11 cellular contexts compared by ENCODE assay signal in genomic region chr20:14830466-14830865, GRCh38.
DNase-seq lines count a peak whose midpoint lies in the region; ATAC-seq lines count a peak whose summit lies in the region.
"Had no signal": no experiment of that assay in that cellular context is flagged by ENCODE, and none has a peak within 500 bp of the region (broad histone marks: within the 10 kb centered on the region; RNA-seq: fewer than 3 reads in every experiment).

No MANE protein-coding gene starts in this region.

- H2AFZ ChIP-seq in GM23248: no peak overlapping the region

- no peak overlapping the region for H3K9ac ChIP-seq in GM23248

- H3K36me3 ChIP-seq in GM23248 (ENCODE audit: low read depth): no peaks in the 10 kb centered on the region

- no peak overlapping the region for H3K27ac Mint-ChIP-seq in activated naive CD4-positive, alpha-beta T cell treated with anti-CD3 and anti-CD28 coated beads, Interleukin-2, amount 10 ng/mL, durations not matched to agents 7 days and 5 days
- no peak overlapping the region for H3K27ac Mint-ChIP-seq in T-helper 2 cell treated with Interferon-gamma antibody and Interleukin-4, amounts not matched to agents 5 μg/mL and 100 μg/mL, for 36 hours
- H3K27ac Mint-ChIP-seq: stimulated activated naive CD8-positive, alpha-beta T cell treated with anti-CD3 and anti-CD28 coated beads, Interleukin-15, Interleukin-2, amounts not matched to agents 100 ng/mL and 50 ng/mL, for 24 hours had no signal

- no peak overlapping the region for H3K4me3 ChIP-seq in GM23248

- H3K36me3 Mint-ChIP-seq in activated naive CD4-positive, alpha-beta T cell treated with anti-CD3 and anti-CD28 coated beads, Interleukin-2, amount 10 ng/mL, durations not matched to agents 7 days and 5 days: no peaks in the 10 kb centered on the region
- H3K36me3 Mint-ChIP-seq in T-helper 2 cell treated with Interferon-gamma antibody and Interleukin-4, amounts not matched to agents 5 μg/mL and 100 μg/mL, for 36 hours (ENCODE audit: low read depth): no peaks in the 10 kb centered on the region

- H3K27ac ChIP-seq in GM23248: no peak overlapping the region

- H3K79me2 ChIP-seq in GM23248 (ENCODE audit: insufficient read depth): no peaks in the 10 kb centered on the region

- H3K9me3 Mint-ChIP-seq in activated naive CD4-positive, alpha-beta T cell treated with anti-CD3 and anti-CD28 coated beads, Interleukin-2, amount 10 ng/mL, durations not matched to agents 7 days and 5 days: peaks cover 3% of the 10 kb centered on the region
- H3K9me3 Mint-ChIP-seq in T-helper 2 cell treated with Interferon-gamma antibody and Interleukin-4, amounts not matched to agents 5 μg/mL and 100 μg/mL, for 36 hours: peaks cover 5% of the 10 kb centered on the region

- no peaks in the 10 kb centered on the region for H3K9me2 ChIP-seq in GM23248 (ENCODE audit: insufficient read depth)

- 82 to 89% methylated on average over 2 of the region's 2 CpGs for WGBS in GM23248 (ENCODE audit: low coverage in 1 of 2, low lambda C conversion rate in 2 of 2, missing lambda C conversion rate in 2 of 2), 2 experiments

- DNase-seq in NCI-H69 (lab: John Stamatoyannopoulos, UW) (peak; percentile 86), GM23248 (no peak), NCI-H510A (lab: John Stamatoyannopoulos, UW) (no peak)
- DNase-seq in activated naive CD4-positive, alpha-beta T cell treated with anti-CD3 and anti-CD28 coated beads, Interleukin-2, amount 10 ng/mL, durations not matched to agents 7 days and 5 days: no peak
- no peak for DNase-seq in T-helper 2 cell treated with Interferon-gamma antibody and Interleukin-4, amounts not matched to agents 5 μg/mL and 100 μg/mL, for 36 hours (ENCODE audit: low spot score)
- DNase-seq: HCEC 1CT, small intestine had no signal

- in situ Hi-C loops in GM23248 (cut with MboI): no loop called here

- H3K27me3 Mint-ChIP-seq in activated naive CD4-positive, alpha-beta T cell treated with anti-CD3 and anti-CD28 coated beads, Interleukin-2, amount 10 ng/mL, durations not matched to agents 7 days and 5 days: no peaks in the 10 kb centered on the region
- no peaks in the 10 kb centered on the region for H3K27me3 Mint-ChIP-seq in T-helper 2 cell treated with Interferon-gamma antibody and Interleukin-4, amounts not matched to agents 5 μg/mL and 100 μg/mL, for 36 hours (ENCODE audit: low read depth)
- H3K27me3 Mint-ChIP-seq: stimulated activated naive CD8-positive, alpha-beta T cell treated with anti-CD3 and anti-CD28 coated beads, Interleukin-15, Interleukin-2, amounts not matched to agents 100 ng/mL and 50 ng/mL, for 24 hours had no signal

- no peak overlapping the region for H3K4me2 ChIP-seq in GM23248 (ENCODE audit: unreplicated experiment)

- H3K27me3 ChIP-seq in GM23248 (replicated peaks; ENCODE audit: insufficient read depth): no peaks in the 10 kb centered on the region

- H4K20me1 ChIP-seq in GM23248 (ENCODE audit: insufficient read depth): no peaks in the 10 kb centered on the region

- no peaks in the 10 kb centered on the region for H3K9me3 ChIP-seq in GM23248 (ENCODE audit: low read depth)

- CTCF ChIA-PET in activated naive CD4-positive, alpha-beta T cell treated with anti-CD3 and anti-CD28 coated beads, Interleukin-2, amount 10 ng/mL, durations not matched to agents 7 days and 5 days (lab: Charles Lee): no interaction called here

- no peaks in the 10 kb centered on the region for H3K4me1 Mint-ChIP-seq in activated naive CD4-positive, alpha-beta T cell treated with anti-CD3 and anti-CD28 coated beads, Interleukin-2, amount 10 ng/mL, durations not matched to agents 7 days and 5 days
- H3K4me1 Mint-ChIP-seq in T-helper 2 cell treated with Interferon-gamma antibody and Interleukin-4, amounts not matched to agents 5 μg/mL and 100 μg/mL, for 36 hours (ENCODE audit: low read depth): no peaks in the 10 kb centered on the region

- H3K4me3 Mint-ChIP-seq in activated naive CD4-positive, alpha-beta T cell treated with anti-CD3 and anti-CD28 coated beads, Interleukin-2, amount 10 ng/mL, durations not matched to agents 7 days and 5 days: no peak overlapping the region
- no peak overlapping the region for H3K4me3 Mint-ChIP-seq in T-helper 2 cell treated with Interferon-gamma antibody and Interleukin-4, amounts not matched to agents 5 μg/mL and 100 μg/mL, for 36 hours
- H3K4me3 Mint-ChIP-seq: stimulated activated naive CD8-positive, alpha-beta T cell treated with anti-CD3 and anti-CD28 coated beads, Interleukin-15, Interleukin-2, amounts not matched to agents 100 ng/mL and 50 ng/mL, for 24 hours had no signal

- H3F3A ChIP-seq in GM23248 (ENCODE audit: insufficient read depth): no peaks in the 10 kb centered on the region

- peak; percentile 54 for ATAC-seq in GM18520 (IDR thresholded peaks at IDR 0.05; ENCODE audit: unreplicated experiment)
- ATAC-seq in GM21515 (IDR thresholded peaks at IDR 0.05; ENCODE audit: unreplicated experiment): peak; percentile 67
- ATAC-seq in HG03108 (IDR thresholded peaks at IDR 0.05; ENCODE audit: unreplicated experiment): peak; percentile 60

- H3K4me1 ChIP-seq in GM23248 (ENCODE audit: insufficient read depth): no peaks in the 10 kb centered on the region
